ENCODE assay signal across 28 cellular contexts in genomic region chr1:36975642-36976041, GRCh38. TPM values are rescaled to one million over a fixed set of nuclear protein-coding genes. Genes with fewer than 3 reads are reported as not detected.
"Had no signal": no experiment of that assay in that cellular context is flagged by ENCODE, and none has a peak within 500 bp of the region (broad histone marks: within the 10 kb centered on the region; RNA-seq: fewer than 3 reads in every experiment).

No MANE protein-coding gene starts in this region.

- H3K4me3 Mint-ChIP-seq: IgD-negative memory B cell; T-cell; T-helper 1 cell treated with Interleukin-12 subunit alpha and Interleukin-12 subunit beta and Interleukin-4 antibody, amounts not matched to agents 30 μg/mL and 1 μg/mL, for 36 hours had no signal

- H3K4me1 Mint-ChIP-seq: IgD-negative memory B cell, T-cell had no signal

- H3K9me3 ChIP-seq: SK-N-SH had no signal

- ATAC-seq: Panc1, PC-3, T-cell had no signal

- H3K27ac ChIP-seq: HL-60, RWPE1 had no signal

- H3K4me2 ChIP-seq: SK-N-SH had no signal

- DNase-seq: KBM-7, NCI-H1092, NCI-H1105 treated with DMSO at 0.1 percent for 48 hours, NCI-H1417 treated with DMSO at 0.1 percent for 48 hours, NCI-H146, NCI-H1694 treated with DMSO at 0.1 percent for 48 hours, NCI-H1930, NCI-H2081, NCI-H2171, NCI-H226, NCI-H446, NCI-H524, NCI-H526 treated with DMSO at 0.1 percent for 48 hours, NCI-H748 treated with DMSO at 0.1 percent for 48 hours, PC-3, SHP77, SK-N-SH, SW 1271, T-cell had no signal

- FAIRE-seq: HTR-8/SVneo had no signal

- H3K27ac Mint-ChIP-seq: IgD-negative memory B cell; T-cell; T-helper 1 cell treated with Interleukin-12 subunit alpha and Interleukin-12 subunit beta and Interleukin-4 antibody, amounts not matched to agents 30 μg/mL and 1 μg/mL, for 36 hours had no signal

- H3K36me3 Mint-ChIP-seq: T-cell had no signal

RNA-seq across cellular contexts. Expression of gene GRIK3, which starts 58.7 kb away (rescaled TPM):
- total RNA-seq: LHCN-M2, MCF 10A, PC-3, SK-MEL-5 had no signal
- polyA plus RNA-seq: SK-N-SH had no signal
